8 cellular contexts compared by ENCODE assay signal in the genomic region with DNA sequence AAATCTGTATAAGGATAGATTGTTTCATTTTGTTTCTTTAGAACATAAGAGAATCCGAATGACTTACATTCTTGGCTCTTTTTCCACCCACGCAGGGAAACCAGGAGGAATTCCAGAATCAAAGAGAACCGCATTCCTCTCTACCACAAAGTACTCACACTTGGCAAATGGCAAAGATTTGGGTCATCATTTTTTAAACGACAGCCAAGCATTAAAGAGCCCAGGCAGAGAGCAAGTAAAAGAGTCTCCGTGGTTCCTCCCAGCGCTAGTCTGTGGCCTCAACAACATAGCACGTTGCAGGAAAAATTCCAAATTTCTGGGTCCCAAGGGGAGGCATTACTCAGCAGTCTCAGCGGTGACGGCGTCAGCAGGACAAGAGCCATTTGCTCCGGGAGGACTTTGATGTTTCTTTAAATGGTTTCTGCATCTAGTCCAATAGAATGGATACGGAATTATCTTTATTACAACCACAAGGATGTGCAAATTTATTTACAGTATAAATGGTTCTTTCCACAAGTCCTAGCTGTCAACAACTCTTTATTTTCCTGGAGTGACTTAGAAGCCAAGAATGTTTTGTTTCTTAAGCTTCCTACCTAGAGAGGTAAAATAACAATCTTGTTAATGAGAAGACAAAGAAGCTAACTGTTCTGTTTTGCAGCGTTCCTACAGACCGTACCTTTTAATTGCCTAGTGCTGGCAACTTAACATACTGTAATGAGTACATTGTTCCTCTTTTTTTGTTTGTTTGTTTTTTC.
DNase-seq lines count a peak whose midpoint lies in the region; ATAC-seq, FAIRE-seq and TF ChIP-seq lines count a peak whose summit lies in the region.

No MANE protein-coding gene starts in this region.

- H3K9me3 Mint-ChIP-seq in chondrocyte (ENCODE audit: low read depth): no peaks in the 10 kb centered on the region

- no peaks in the 10 kb centered on the region for H3K9me3 ChIP-seq in thoracic aorta

- peak; percentile 69 for ATAC-seq in thoracic aorta (ENCODE audit: insufficient number of reproducible peaks, low FRiP score, low read depth)

- peaks cover 2% of the 10 kb centered on the region for H3K27me3 Mint-ChIP-seq in chondrocyte (ENCODE audit: low read depth)

- H3K4me3 Mint-ChIP-seq in chondrocyte (ENCODE audit: unreplicated experiment): peak overlapping the region; percentile 45

- H3K27ac Mint-ChIP-seq in chondrocyte (ENCODE audit: unreplicated experiment): peak overlapping the region; percentile 78

- FAIRE-seq in A204.1 (lab: Jason Lieb, UNC): peak; percentile 99

- no peaks in the 10 kb centered on the region for H3K36me3 ChIP-seq in thoracic aorta

- peak; percentile 26 for TF ChIP-seq CTCF in chondrocyte (IDR thresholded peaks at IDR 0.05)
- no peak for TF ChIP-seq CTCF in thoracic aorta (IDR thresholded peaks at IDR 0.05)

- H3K4me1 Mint-ChIP-seq in chondrocyte (ENCODE audit: low read depth): peaks cover 39% of the 10 kb centered on the region

- H3K4me1 ChIP-seq in thoracic aorta (ENCODE audit: control insufficient read depth in 1 of 2, low read depth in 2 of 2): peaks cover 12 to 15% of the 10 kb centered on the region in 2 donors

- peak overlapping the region; percentile 6 for H3K27ac ChIP-seq in layer of hippocampus (ENCODE audit: low read depth, low read length)
- no peak overlapping the region for H3K27ac ChIP-seq in thoracic aorta

- H3K4me3 ChIP-seq in thoracic aorta: peak overlapping the region; percentile 71

- H3K27me3 ChIP-seq in layer of hippocampus (ENCODE audit: control insufficient read depth, insufficient read depth, low read length) (no peaks in the 10 kb centered on the region), thoracic aorta (replicated peaks; ENCODE audit: insufficient read depth) (no peaks in the 10 kb centered on the region)

- DNase-seq in chondrocyte (ENCODE audit: low spot score) (no peak), thoracic aorta (ENCODE audit: low spot score) (peak; percentile 47), cerebellar nuclear complex (lab: John Stamatoyannopoulos, UW) (no peak), SIG-M5 treated with dmso at 0.1 percent for 504 hours (lab: John Stamatoyannopoulos, UW; ENCODE audit: unreplicated experiment) (no peak), cortex of kidney (lab: John Stamatoyannopoulos, UW) (no peak)

- peaks cover 2% of the 10 kb centered on the region for H3K36me3 Mint-ChIP-seq in chondrocyte (ENCODE audit: low read depth)

- TF ChIP-seq EP300 in Ishikawa (IDR thresholded peaks at IDR 0.05; ENCODE audit: borderline replicate concordance): peak; percentile 93

- peak; percentile 35 for TF ChIP-seq RAD21 in Ishikawa (IDR thresholded peaks at IDR 0.05; ENCODE audit: low read depth)

TF ChIP-seq in Ishikawa, 13 proteins besides CTCF, POLR2A, EP300 and RAD21:
- TF ChIP-seq CREB1 (IDR thresholded peaks at IDR 0.05; ENCODE audit: low read depth): no peak
- TF ChIP-seq, protein P1, sequence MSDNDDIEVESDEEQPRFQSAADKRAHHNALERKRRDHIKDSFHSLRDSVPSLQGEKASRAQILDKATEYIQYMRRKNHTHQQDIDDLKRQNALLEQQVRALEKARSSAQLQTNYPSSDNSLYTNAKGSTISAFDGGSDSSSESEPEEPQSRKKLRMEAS (IDR thresholded peaks at IDR 0.05): peak; percentile 74; the same call in 1 of the 2 replicates
- TF ChIP-seq ZBTB7A (IDR thresholded peaks at IDR 0.05; ENCODE audit: low read depth): no peak
- TF ChIP-seq NFIC (IDR thresholded peaks at IDR 0.05): peak; percentile 98
- peak; percentile 99 for TF ChIP-seq TEAD4 (IDR thresholded peaks at IDR 0.05)
- TF ChIP-seq, protein P2, sequence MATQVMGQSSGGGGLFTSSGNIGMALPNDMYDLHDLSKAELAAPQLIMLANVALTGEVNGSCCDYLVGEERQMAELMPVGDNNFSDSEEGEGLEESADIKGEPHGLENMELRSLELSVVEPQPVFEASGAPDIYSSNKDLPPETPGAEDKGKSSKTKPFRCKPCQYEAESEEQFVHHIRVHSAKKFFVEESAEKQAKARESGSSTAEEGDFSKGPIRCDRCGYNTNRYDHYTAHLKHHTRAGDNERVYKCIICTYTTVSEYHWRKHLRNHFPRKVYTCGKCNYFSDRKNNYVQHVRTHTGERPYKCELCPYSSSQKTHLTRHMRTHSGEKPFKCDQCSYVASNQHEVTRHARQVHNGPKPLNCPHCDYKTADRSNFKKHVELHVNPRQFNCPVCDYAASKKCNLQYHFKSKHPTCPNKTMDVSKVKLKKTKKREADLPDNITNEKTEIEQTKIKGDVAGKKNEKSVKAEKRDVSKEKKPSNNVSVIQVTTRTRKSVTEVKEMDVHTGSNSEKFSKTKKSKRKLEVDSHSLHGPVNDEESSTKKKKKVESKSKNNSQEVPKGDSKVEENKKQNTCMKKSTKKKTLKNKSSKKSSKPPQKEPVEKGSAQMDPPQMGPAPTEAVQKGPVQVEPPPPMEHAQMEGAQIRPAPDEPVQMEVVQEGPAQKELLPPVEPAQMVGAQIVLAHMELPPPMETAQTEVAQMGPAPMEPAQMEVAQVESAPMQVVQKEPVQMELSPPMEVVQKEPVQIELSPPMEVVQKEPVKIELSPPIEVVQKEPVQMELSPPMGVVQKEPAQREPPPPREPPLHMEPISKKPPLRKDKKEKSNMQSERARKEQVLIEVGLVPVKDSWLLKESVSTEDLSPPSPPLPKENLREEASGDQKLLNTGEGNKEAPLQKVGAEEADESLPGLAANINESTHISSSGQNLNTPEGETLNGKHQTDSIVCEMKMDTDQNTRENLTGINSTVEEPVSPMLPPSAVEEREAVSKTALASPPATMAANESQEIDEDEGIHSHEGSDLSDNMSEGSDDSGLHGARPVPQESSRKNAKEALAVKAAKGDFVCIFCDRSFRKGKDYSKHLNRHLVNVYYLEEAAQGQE (IDR thresholded peaks at IDR 0.05; ENCODE audit: low read depth): no peak
- TF ChIP-seq, protein P3, sequence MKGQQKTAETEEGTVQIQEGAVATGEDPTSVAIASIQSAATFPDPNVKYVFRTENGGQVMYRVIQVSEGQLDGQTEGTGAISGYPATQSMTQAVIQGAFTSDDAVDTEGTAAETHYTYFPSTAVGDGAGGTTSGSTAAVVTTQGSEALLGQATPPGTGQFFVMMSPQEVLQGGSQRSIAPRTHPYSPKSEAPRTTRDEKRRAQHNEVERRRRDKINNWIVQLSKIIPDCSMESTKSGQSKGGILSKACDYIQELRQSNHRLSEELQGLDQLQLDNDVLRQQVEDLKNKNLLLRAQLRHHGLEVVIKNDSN (IDR thresholded peaks at IDR 0.05): no peak
- peak; percentile 38; the same call in 1 of the 2 replicates for TF ChIP-seq CEBPB (IDR thresholded peaks at IDR 0.05)
- peak; percentile 92 for TF ChIP-seq TCF12 (IDR thresholded peaks at IDR 0.05; ENCODE audit: low read depth)
- peak; percentile 67; the same call in 1 of the 2 replicates for TF ChIP-seq FOXM1 (IDR thresholded peaks at IDR 0.05; ENCODE audit: borderline replicate concordance, low read depth)
- no peak for TF ChIP-seq YY1 (IDR thresholded peaks at IDR 0.05; ENCODE audit: low read depth)
- TF ChIP-seq EGR1 (IDR thresholded peaks at IDR 0.05): peak; percentile 99
- no peak for TF ChIP-seq TAF1 (IDR thresholded peaks at IDR 0.05; ENCODE audit: low read depth)
